23 cellular contexts compared by ENCODE assay signal in the genomic region with DNA sequence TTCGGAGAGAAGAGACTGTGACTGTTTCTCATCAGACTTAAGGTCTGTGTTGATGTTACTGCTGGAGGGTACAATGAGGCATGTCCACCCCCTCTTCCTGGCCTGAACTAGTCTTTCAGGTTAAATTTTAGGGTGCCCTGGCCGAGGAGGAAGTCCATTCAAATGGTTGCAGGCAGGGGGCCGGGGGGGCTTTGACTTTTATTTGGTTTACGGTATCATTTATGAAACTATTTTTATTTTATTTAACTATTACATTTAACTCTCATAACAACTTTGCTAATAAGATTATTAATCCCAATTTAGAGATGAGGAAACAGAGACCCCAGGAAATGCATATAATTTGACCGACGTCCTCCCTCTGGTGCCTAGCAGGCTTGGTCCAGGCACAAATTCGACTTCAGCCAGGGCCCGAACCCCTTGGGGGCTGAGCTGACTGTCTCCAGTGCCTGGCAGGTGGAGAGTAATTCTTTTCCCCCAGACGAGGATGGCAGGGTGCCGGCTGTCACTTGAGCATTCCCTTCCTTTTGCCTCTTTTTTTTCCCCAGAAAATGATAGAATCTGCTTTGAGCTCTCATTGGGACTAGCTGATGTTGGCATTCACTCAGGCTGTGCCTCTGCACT.
"Had no signal": no experiment of that assay in that cellular context is flagged by ENCODE, and none has a peak within 500 bp of the region (broad histone marks: within the 10 kb centered on the region; RNA-seq: fewer than 3 reads in every experiment).

No MANE protein-coding gene starts in this region.

- H3K4me3 ChIP-seq: breast epithelium, lower lobe of right lung, mucosa of descending colon, suprapubic skin, tibial nerve, uterus had no signal

- H3K27me3 ChIP-seq: uterus had no signal

- ATAC-seq: activated CD8-positive, alpha-beta T cell treated with anti-CD3 and anti-CD28 coated beads for 36 hours; activated T-helper 17 cell treated with anti-CD3 and anti-CD28 coated beads, Interleukin-2, amount 50 U/mL, for 72 hours; lower lobe of right lung; mucosa of descending colon; stimulated activated naive CD8-positive, alpha-beta T cell treated with anti-CD3 and anti-CD28 coated beads, Interleukin-15, amount 100 ng/mL, for 72 hours had no signal

- H3K36me3 ChIP-seq: breast epithelium, lower lobe of right lung, suprapubic skin, tibial nerve, uterus had no signal

- H3K9me3 ChIP-seq: lower lobe of right lung, mucosa of descending colon, suprapubic skin, tibial nerve, uterus had no signal

- H3K27ac Mint-ChIP-seq: activated CD8-positive, alpha-beta T cell treated with anti-CD3 and anti-CD28 coated beads for 36 hours; activated naive CD8-positive, alpha-beta T cell treated with anti-CD3 and anti-CD28 coated beads for 36 hours; activated T-helper 17 cell treated with anti-CD3 and anti-CD28 coated beads, Interleukin-2, amount 50 U/mL, for 72 hours; nephron progenitor cell; progenitor cell of endocrine pancreas; stimulated activated naive CD8-positive, alpha-beta T cell treated with anti-CD3 and anti-CD28 coated beads, Interleukin-15, amount 100 ng/mL, for 72 hours; T-helper 1 cell treated with Interleukin-12 subunit alpha and Interleukin-12 subunit beta and Interleukin-4 antibody, amounts not matched to agents 30 μg/mL and 1 μg/mL, for 36 hours had no signal

- H3K4me3 Mint-ChIP-seq: activated CD8-positive, alpha-beta T cell treated with anti-CD3 and anti-CD28 coated beads for 36 hours; activated naive CD8-positive, alpha-beta T cell treated with anti-CD3 and anti-CD28 coated beads for 36 hours; activated T-helper 17 cell treated with anti-CD3 and anti-CD28 coated beads, Interleukin-2, amount 50 U/mL, for 72 hours; nephron progenitor cell; stimulated activated naive CD8-positive, alpha-beta T cell treated with anti-CD3 and anti-CD28 coated beads, Interleukin-15, amount 100 ng/mL, for 72 hours; T-helper 1 cell treated with Interleukin-12 subunit alpha and Interleukin-12 subunit beta and Interleukin-4 antibody, amounts not matched to agents 30 μg/mL and 1 μg/mL, for 36 hours had no signal

- H3K9me3 Mint-ChIP-seq: activated CD8-positive, alpha-beta T cell treated with anti-CD3 and anti-CD28 coated beads for 36 hours; activated naive CD8-positive, alpha-beta T cell treated with anti-CD3 and anti-CD28 coated beads for 36 hours; activated T-helper 17 cell treated with anti-CD3 and anti-CD28 coated beads, Interleukin-2, amount 50 U/mL, for 72 hours; nephron progenitor cell; stimulated activated naive CD8-positive, alpha-beta T cell treated with anti-CD3 and anti-CD28 coated beads, Interleukin-15, amount 100 ng/mL, for 72 hours; T-helper 1 cell treated with Interleukin-12 subunit alpha and Interleukin-12 subunit beta and Interleukin-4 antibody, amounts not matched to agents 30 μg/mL and 1 μg/mL, for 36 hours had no signal

- H3K27ac ChIP-seq: breast epithelium, epithelial cell of prostate, lower lobe of right lung, suprapubic skin, tibial nerve, uterus had no signal

- H3K4me1 ChIP-seq: breast epithelium, lower lobe of right lung, suprapubic skin, uterus had no signal

- H3K36me3 Mint-ChIP-seq: activated naive CD8-positive, alpha-beta T cell treated with anti-CD3 and anti-CD28 coated beads for 36 hours had no signal

- H3K4me1 Mint-ChIP-seq: activated T-helper 17 cell treated with anti-CD3 and anti-CD28 coated beads, Interleukin-2, amount 50 U/mL, for 72 hours; stimulated activated naive CD8-positive, alpha-beta T cell treated with anti-CD3 and anti-CD28 coated beads, Interleukin-15, amount 100 ng/mL, for 72 hours had no signal

- DNase-seq: activated CD4-positive, alpha-beta T cell treated with anti-CD3 and anti-CD28 coated beads for 48 hours; activated CD8-positive, alpha-beta T cell treated with anti-CD3 and anti-CD28 coated beads for 36 hours; activated naive CD4-positive, alpha-beta T cell treated with Interleukin-2 at 50 U/mL for 16 hours; activated naive CD8-positive, alpha-beta T cell treated with anti-CD3 and anti-CD28 coated beads for 36 hours; activated T-cell treated with anti-CD3 and anti-CD28 coated beads, Interleukin-2, amount 50 U/mL, for 1 hour; cortex of kidney; kidney; lower lobe of right lung; mesendoderm; nephron progenitor cell; occipital lobe; retina; stimulated activated CD4-positive, alpha-beta T cell treated with anti-CD3 and anti-CD28 coated beads, Interleukin-4, amount 100 ng/mL, for 4 hours; stimulated activated naive CD8-positive, alpha-beta T cell treated with anti-CD3 and anti-CD28 coated beads, Interleukin-15, amount 100 ng/mL, for 72 hours; uterus had no signal
